In the genomic region with DNA sequence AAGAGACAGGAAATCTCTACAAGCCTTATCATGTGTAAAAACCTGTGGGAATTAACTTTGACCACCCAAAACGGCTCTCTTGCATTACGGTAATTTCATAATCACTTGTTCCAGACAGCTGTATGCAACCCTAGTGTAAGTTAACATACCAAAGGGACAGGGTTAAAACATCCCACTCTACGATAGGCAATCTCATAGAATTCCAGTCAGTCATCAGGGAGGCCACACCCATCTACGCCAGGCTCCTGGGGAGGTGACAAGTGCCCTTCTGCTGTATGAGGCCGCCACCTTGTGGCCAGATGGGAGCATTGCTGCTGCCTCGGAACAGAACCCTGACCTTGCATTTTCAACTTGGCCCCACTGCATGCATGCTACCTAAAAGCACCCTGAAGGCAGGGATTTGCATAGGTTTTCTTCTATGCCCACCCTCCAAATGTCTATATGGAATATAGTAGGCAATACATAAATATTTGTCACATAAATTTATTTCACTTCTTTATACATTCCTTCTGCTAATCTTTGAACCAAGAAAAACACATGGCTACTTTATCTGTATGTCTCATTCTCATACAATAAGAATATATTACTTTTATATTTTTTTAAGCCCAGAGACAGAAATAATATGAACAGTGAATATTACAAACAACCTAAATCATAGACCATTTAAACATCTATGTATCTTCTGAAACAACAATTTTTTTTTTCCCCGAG, we compare ENCODE assay signal across 8 cellular contexts. TPM values are rescaled to one million over a fixed set of nuclear protein-coding genes. Genes with fewer than 3 reads are reported as not detected.
DNase-seq lines count a peak whose midpoint lies in the region; ATAC-seq and TF ChIP-seq lines count a peak whose summit lies in the region.

No MANE protein-coding gene starts in this region.

- peak; percentile 89 for DNase-seq in D341Med (ENCODE audit: low spot score)
- DNase-seq in H9: peak; percentile 92
- peak; percentile 68 for DNase-seq in NCI-H128 (lab: John Stamatoyannopoulos, UW; ENCODE audit: unreplicated experiment)
- DNase-seq in activated naive CD4-positive, alpha-beta T cell treated with anti-CD3 and anti-CD28 coated beads, Interleukin-2, amount 50 U/mL, for 16 hours: peak; percentile 83
- peak; percentile 91 for DNase-seq in glutamatergic neuron
- DNase-seq in pons (ENCODE audit: low spot score): peak; percentile 90
- peak in 1 of 2 donors; percentile 95 for DNase-seq in upper lobe of left lung

- H3K9ac ChIP-seq in H9 (ENCODE audit: extremely low read depth, insufficient read length, low read length): no peak overlapping the region

- H2BK120ac ChIP-seq in H9 (ENCODE audit: low read depth, low read length, poor library complexity, severe bottlenecking): no peak overlapping the region

- TF ChIP-seq POLR2A in upper lobe of left lung (IDR thresholded peaks at IDR 0.05): peak in 1 of 4 donors; percentile 10

- no peak overlapping the region for H3K56ac ChIP-seq in H9 (ENCODE audit: insufficient read length, low read depth, low read length)

- no peak overlapping the region for H3K27ac Mint-ChIP-seq in H9
- H3K27ac Mint-ChIP-seq in glutamatergic neuron (ENCODE audit: unreplicated experiment): peak overlapping the region; percentile 14

- no peak overlapping the region for H4K5ac ChIP-seq in H9 (ENCODE audit: insufficient read length, low read depth, low read length)

- TF ChIP-seq CTCF in H9 (conservative IDR thresholded peaks at IDR 0.05): peak; percentile 99
- peak; percentile 99 for TF ChIP-seq CTCF in glutamatergic neuron (IDR thresholded peaks at IDR 0.05; ENCODE audit: partially characterized antibody, unreplicated experiment)
- TF ChIP-seq CTCF in upper lobe of left lung (IDR thresholded peaks at IDR 0.05): peak; percentile 95 to 99 (median 98)

- H3K14ac ChIP-seq in H9 (ENCODE audit: insufficient read depth, low read length): no peak overlapping the region

- no peaks in the 10 kb centered on the region for H3K79me1 ChIP-seq in H9 (ENCODE audit: insufficient read depth, low read depth, low read length, poor library complexity, severe bottlenecking)

- no peak overlapping the region for H4K8ac ChIP-seq in H9 (replicated peaks; ENCODE audit: insufficient read length, low read depth, low read length)

- H3K23ac ChIP-seq in H9 (ENCODE audit: insufficient read length, low read depth, low read length): no peak overlapping the region

- H2BK15ac ChIP-seq in H9 (ENCODE audit: low read depth, low read length): no peak overlapping the region

- no peaks in the 10 kb centered on the region for H3K4me1 ChIP-seq in H9 (ENCODE audit: insufficient read depth, low read length)
- H3K4me1 ChIP-seq in upper lobe of left lung: peaks cover 14 to 16% (median 14%) of the 10 kb centered on the region in 4 donors

- H3K27me3 ChIP-seq in H9 (ENCODE audit: insufficient read depth, low read length): no peaks in the 10 kb centered on the region
- H3K27me3 ChIP-seq in upper lobe of left lung: no peaks in the 10 kb centered on the region

- no peak overlapping the region for H3T11ph ChIP-seq in H9 (ENCODE audit: low read length)

- no peak overlapping the region for H3K4ac ChIP-seq in H9 (ENCODE audit: low read depth, low read length)

- no peak overlapping the region for H3K4me3 Mint-ChIP-seq in H9
- no peak overlapping the region for H3K4me3 Mint-ChIP-seq in glutamatergic neuron (ENCODE audit: unreplicated experiment)

- no peaks in the 10 kb centered on the region for H3K36me3 ChIP-seq in upper lobe of left lung

- no peak overlapping the region for H2BK5ac ChIP-seq in H9 (ENCODE audit: insufficient read length, low read length)

- no peak overlapping the region for H2AK5ac ChIP-seq in H9 (ENCODE audit: insufficient read length, low read length)

- no peak overlapping the region for H2AFZ ChIP-seq in H9 (ENCODE audit: low read length)

- H3K79me2 ChIP-seq in H9 (ENCODE audit: insufficient read depth, low read length): no peaks in the 10 kb centered on the region

- WGBS in H9 (ENCODE audit: extremely low coverage, insufficient read length, low lambda C conversion rate): no CpG with 5 or more reads among the region's 7 CpGs
- WGBS in upper lobe of left lung, 2 donors: 18 to 20% methylated on average over 5 to 7 of the region's 7 CpGs

- no peaks in the 10 kb centered on the region for H4K20me1 ChIP-seq in H9 (ENCODE audit: control insufficient read depth, insufficient read depth, insufficient read length)

- H3K36me3 Mint-ChIP-seq in H9 (ENCODE audit: insufficient read depth in 1 of 3, low read depth in 3 of 3) (no peaks in the 10 kb centered on the region), glutamatergic neuron (ENCODE audit: unreplicated experiment) (no peaks in the 10 kb centered on the region)

- no peaks in the 10 kb centered on the region; the same call in 1 of the 2 replicates for H3K27me3 Mint-ChIP-seq in H9 (ENCODE audit: low read depth)
- H3K27me3 Mint-ChIP-seq in glutamatergic neuron (ENCODE audit: unreplicated experiment): no peaks in the 10 kb centered on the region

- H3K4me2 ChIP-seq in H9 (ENCODE audit: insufficient read depth, insufficient read length, low read length): no peak overlapping the region

- peak; percentile 91 for ATAC-seq in SK-N-SH treated with all-trans-retinoic acid at 6 μM for 48 hours
- ATAC-seq in upper lobe of left lung (ENCODE audit: low FRiP score in 2 of 2): peak; percentile 98

- H3K9me3 Mint-ChIP-seq in H9: no peaks in the 10 kb centered on the region
- no peaks in the 10 kb centered on the region for H3K9me3 Mint-ChIP-seq in glutamatergic neuron (ENCODE audit: unreplicated experiment)

- no peak overlapping the region for H3K4me3 ChIP-seq in upper lobe of left lung

- no peaks in the 10 kb centered on the region for H3K23me2 ChIP-seq in H9 (ENCODE audit: insufficient read length, low read depth, low read length, poor library complexity, severe bottlenecking)

- H2BK20ac ChIP-seq in H9 (ENCODE audit: low read depth, low read length, poor library complexity, severe bottlenecking): no peak overlapping the region

- H2BK12ac ChIP-seq in H9 (ENCODE audit: insufficient read length, low read depth, low read length): no peak overlapping the region

- H3K18ac ChIP-seq in H9 (ENCODE audit: insufficient read length, low read depth, low read length): no peak overlapping the region

- no peak overlapping the region for H4K91ac ChIP-seq in H9 (ENCODE audit: insufficient read length, low read depth, low read length)

- no peaks in the 10 kb centered on the region for H3K9me3 ChIP-seq in H9 (ENCODE audit: control insufficient read depth, low read depth, low read length)
- no peaks in the 10 kb centered on the region for H3K9me3 ChIP-seq in upper lobe of left lung

- H3K4me1 Mint-ChIP-seq in H9 (peaks cover 12 to 18% of the 10 kb centered on the region in 2 experiments), glutamatergic neuron (ENCODE audit: low read depth, unreplicated experiment) (peaks cover 15% of the 10 kb centered on the region)

- H3K27ac ChIP-seq in H9 (ENCODE audit: insufficient read length, low read depth, low read length) (no peak overlapping the region), upper lobe of left lung (peak overlapping the region in 2 of 4 donors; percentile 69)

- TF ChIP-seq EP300 in upper lobe of left lung (IDR thresholded peaks at IDR 0.05): no peak

TF ChIP-seq in SK-N-SH treated with all-trans-retinoic acid at 6 μM for 48 hours, 23 proteins besides CTCF, POLR2A, EP300 and RAD21:
- TF ChIP-seq ZNF8 (CRISPR knock-in tag; IDR thresholded peaks at IDR 0.05) (no peak), OSR1 (CRISPR knock-in tag; IDR thresholded peaks at IDR 0.05) (no peak), ISL1 (CRISPR knock-in tag; IDR thresholded peaks at IDR 0.05) (no peak), TCF4 (CRISPR knock-in tag; IDR thresholded peaks at IDR 0.05; ENCODE audit: borderline replicate concordance) (no peak)
- TF ChIP-seq, protein P1, sequence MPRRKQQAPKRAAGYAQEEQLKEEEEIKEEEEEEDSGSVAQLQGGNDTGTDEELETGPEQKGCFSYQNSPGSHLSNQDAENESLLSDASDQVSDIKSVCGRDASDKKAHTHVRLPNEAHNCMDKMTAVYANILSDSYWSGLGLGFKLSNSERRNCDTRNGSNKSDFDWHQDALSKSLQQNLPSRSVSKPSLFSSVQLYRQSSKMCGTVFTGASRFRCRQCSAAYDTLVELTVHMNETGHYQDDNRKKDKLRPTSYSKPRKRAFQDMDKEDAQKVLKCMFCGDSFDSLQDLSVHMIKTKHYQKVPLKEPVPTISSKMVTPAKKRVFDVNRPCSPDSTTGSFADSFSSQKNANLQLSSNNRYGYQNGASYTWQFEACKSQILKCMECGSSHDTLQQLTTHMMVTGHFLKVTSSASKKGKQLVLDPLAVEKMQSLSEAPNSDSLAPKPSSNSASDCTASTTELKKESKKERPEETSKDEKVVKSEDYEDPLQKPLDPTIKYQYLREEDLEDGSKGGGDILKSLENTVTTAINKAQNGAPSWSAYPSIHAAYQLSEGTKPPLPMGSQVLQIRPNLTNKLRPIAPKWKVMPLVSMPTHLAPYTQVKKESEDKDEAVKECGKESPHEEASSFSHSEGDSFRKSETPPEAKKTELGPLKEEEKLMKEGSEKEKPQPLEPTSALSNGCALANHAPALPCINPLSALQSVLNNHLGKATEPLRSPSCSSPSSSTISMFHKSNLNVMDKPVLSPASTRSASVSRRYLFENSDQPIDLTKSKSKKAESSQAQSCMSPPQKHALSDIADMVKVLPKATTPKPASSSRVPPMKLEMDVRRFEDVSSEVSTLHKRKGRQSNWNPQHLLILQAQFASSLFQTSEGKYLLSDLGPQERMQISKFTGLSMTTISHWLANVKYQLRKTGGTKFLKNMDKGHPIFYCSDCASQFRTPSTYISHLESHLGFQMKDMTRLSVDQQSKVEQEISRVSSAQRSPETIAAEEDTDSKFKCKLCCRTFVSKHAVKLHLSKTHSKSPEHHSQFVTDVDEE (CRISPR knock-in tag; IDR thresholded peaks at IDR 0.05): no peak
- TF ChIP-seq, protein P2, sequence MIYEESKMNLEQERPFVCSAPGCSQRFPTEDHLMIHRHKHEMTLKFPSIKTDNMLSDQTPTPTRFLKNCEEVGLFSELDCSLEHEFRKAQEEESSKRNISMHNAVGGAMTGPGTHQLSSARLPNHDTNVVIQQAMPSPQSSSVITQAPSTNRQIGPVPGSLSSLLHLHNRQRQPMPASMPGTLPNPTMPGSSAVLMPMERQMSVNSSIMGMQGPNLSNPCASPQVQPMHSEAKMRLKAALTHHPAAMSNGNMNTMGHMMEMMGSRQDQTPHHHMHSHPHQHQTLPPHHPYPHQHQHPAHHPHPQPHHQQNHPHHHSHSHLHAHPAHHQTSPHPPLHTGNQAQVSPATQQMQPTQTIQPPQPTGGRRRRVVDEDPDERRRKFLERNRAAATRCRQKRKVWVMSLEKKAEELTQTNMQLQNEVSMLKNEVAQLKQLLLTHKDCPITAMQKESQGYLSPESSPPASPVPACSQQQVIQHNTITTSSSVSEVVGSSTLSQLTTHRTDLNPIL (CRISPR knock-in tag; IDR thresholded peaks at IDR 0.05; ENCODE audit: low read depth): no peak
TF ChIP-seq in SK-N-SH treated with all-trans-retinoic acid at 6 μM for 48 hours: peak in this region for 0.

RNA-seq across cellular contexts. Expression of a gene that starts 12.6 kb away (rescaled TPM):
- total RNA-seq in H9 (2021): 1.5 and 1.7 TPM in 2 replicates
- 1.0 TPM for total RNA-seq in glutamatergic neuron (ENCODE audit: unreplicated experiment)
- total RNA-seq in upper lobe of left lung: under 1 TPM in 4 of 6 donors, not detected in 2; 0.40 to 0.91 (median 0.45) TPM

RNA-seq across cellular contexts. Expression of a gene that starts 12.7 kb away (rescaled TPM):
- total RNA-seq in H9 (2021) (94.6 and 96.6 TPM in 2 replicates), glutamatergic neuron (ENCODE audit: unreplicated experiment) (41.2 TPM), upper lobe of left lung (10 to 100 TPM; 11.5 to 22.8 (median 19.7) TPM)
